1 cellular context compared by ENCODE assay signal in genomic region chr16:10694306-10694705, GRCh38.
A peak's percentile ranks its signal among the peaks of the same experiment; 100 is the strongest.
TF ChIP-seq lines count a peak whose summit lies in the region.

No MANE protein-coding gene starts in this region.

TF ChIP-seq in HepG2, 621 proteins besides CTCF, POLR2A, EP300 and RAD21:
- TF ChIP-seq YEATS4 (CRISPR knock-in tag; IDR thresholded peaks at IDR 0.05; ENCODE audit: borderline replicate concordance): no peak
- TF ChIP-seq SRSF4 (IDR thresholded peaks at IDR 0.05; ENCODE audit: low read depth, low read length, poor library complexity, severe bottlenecking): no peak
- TF ChIP-seq, protein P1, sequence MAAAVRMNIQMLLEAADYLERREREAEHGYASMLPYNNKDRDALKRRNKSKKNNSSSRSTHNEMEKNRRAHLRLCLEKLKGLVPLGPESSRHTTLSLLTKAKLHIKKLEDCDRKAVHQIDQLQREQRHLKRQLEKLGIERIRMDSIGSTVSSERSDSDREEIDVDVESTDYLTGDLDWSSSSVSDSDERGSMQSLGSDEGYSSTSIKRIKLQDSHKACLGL (CRISPR knock-in tag; IDR thresholded peaks at IDR 0.05): 0 out of 2 replicates have a peak, but pooled peaks have one; percentile 49
- no peak for TF ChIP-seq RBM22 (optimal IDR thresholded peaks at IDR 0.05; ENCODE audit: low read length)
- no peak for TF ChIP-seq SNAI1 (CRISPR knock-in tag; IDR thresholded peaks at IDR 0.05; ENCODE audit: borderline replicate concordance)
